Comparison of ENCODE assay signal across 18 cellular contexts in the genomic region with DNA sequence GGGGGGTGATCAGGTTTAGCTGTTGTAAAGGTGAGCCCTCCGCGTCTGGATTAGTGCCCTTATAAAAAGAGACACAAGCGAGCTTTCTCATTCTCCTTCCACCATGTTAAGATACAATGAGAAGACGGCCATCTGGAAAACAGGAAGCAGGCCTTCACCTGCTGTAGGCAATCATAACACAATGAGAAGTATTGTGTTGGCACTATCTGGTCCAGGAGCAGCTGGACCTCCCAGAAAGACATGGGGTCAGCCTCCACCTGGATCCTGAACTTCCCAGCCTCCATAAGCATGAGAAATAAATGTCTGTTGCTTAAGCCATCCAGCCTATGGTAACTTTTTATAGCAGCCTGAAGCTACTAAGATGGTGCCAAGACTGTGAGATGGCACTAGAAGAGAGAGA.
"Had no signal": no experiment of that assay in that cellular context is flagged by ENCODE, and none has a peak within 500 bp of the region (broad histone marks: within the 10 kb centered on the region; RNA-seq: fewer than 3 reads in every experiment).

No MANE protein-coding gene starts in this region.

- H3K4me3 ChIP-seq: esophagus muscularis mucosa, gastrocnemius medialis, heart right ventricle, right atrium auricular region, sigmoid colon, skin epidermis, thoracic aorta, transverse colon had no signal

- H3K9me3 ChIP-seq: esophagus muscularis mucosa, gastrocnemius medialis, heart right ventricle, neutrophil, right atrium auricular region, sigmoid colon, thoracic aorta, transverse colon had no signal

- H3K27me3 ChIP-seq: esophagus muscularis mucosa, gastrocnemius medialis, heart right ventricle, right atrium auricular region, sigmoid colon, transverse colon had no signal

- H3K27ac ChIP-seq: epithelial cell of prostate, esophagus muscularis mucosa, gastrocnemius medialis, heart right ventricle, neutrophil, right atrium auricular region, sigmoid colon, thoracic aorta had no signal

- H3K4me1 ChIP-seq: esophagus muscularis mucosa, gastrocnemius medialis, sigmoid colon, transverse colon had no signal

- H3K4me3 Mint-ChIP-seq: effector memory CD8-positive, alpha-beta T cell; naive thymus-derived CD8-positive, alpha-beta T cell; stimulated activated naive CD8-positive, alpha-beta T cell treated with anti-CD3 and anti-CD28 coated beads, Interleukin-15, Interleukin-2, amounts not matched to agents 100 ng/mL and 50 ng/mL, for 24 hours had no signal

- DNase-seq: cortex of kidney; effector memory CD8-positive, alpha-beta T cell; gastrocnemius medialis; heart right ventricle; hypothalamus; kidney glomerular epithelial cell; naive thymus-derived CD8-positive, alpha-beta T cell; posterior cingulate gyrus; sigmoid colon; stimulated activated CD4-positive, alpha-beta T cell treated with anti-CD3 and anti-CD28 coated beads, Interleukin-12 subunit alpha, Interleukin-12 subunit beta, amount 100 ng/mL, for 4 hours; transverse colon had no signal

- H3K27ac Mint-ChIP-seq: effector memory CD8-positive, alpha-beta T cell; stimulated activated naive CD8-positive, alpha-beta T cell treated with anti-CD3 and anti-CD28 coated beads, Interleukin-15, Interleukin-2, amounts not matched to agents 100 ng/mL and 50 ng/mL, for 24 hours had no signal

- ATAC-seq: effector memory CD8-positive, alpha-beta T cell; gastrocnemius medialis; heart right ventricle; naive thymus-derived CD8-positive, alpha-beta T cell had no signal

- H3K9me3 Mint-ChIP-seq: effector memory CD8-positive, alpha-beta T cell had no signal

- H3K36me3 ChIP-seq: esophagus muscularis mucosa, gastrocnemius medialis, heart right ventricle, neutrophil, right atrium auricular region, sigmoid colon, thoracic aorta, transverse colon had no signal
